20 cellular contexts compared by ENCODE assay signal in the genomic region with DNA sequence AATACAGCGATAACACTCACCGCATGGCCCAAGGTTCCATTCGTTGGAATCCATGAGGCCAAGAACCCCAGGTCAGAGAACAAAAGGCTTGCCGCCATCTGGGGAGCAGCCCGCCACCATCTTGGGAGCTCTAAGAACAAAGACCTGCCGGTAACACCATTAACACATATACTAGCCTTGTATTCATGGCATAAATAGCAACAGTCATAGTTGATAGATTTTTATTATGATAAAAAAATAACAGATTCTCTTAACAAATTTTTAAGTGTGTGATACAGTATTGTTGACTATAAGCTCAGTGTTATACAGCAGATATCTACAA.
A peak's percentile ranks its signal among the peaks of the same experiment; 100 is the strongest.
DNase-seq lines count a peak whose midpoint lies in the region; ATAC-seq and TF ChIP-seq lines count a peak whose summit lies in the region.
"Had no signal": no experiment of that assay in that cellular context is flagged by ENCODE, and none has a peak within 500 bp of the region (broad histone marks: within the 10 kb centered on the region; RNA-seq: fewer than 3 reads in every experiment).

No MANE protein-coding gene starts in this region.

- no peak for TF ChIP-seq CTCF in body of pancreas (IDR thresholded peaks at IDR 0.05)

- 93 to 97% methylated on average over 4 to 6 of the region's 6 CpGs for WGBS in body of pancreas, 2 donors

- no peak overlapping the region for H3K27ac ChIP-seq in body of pancreas
- H3K27ac ChIP-seq: SJCRH30 had no signal

- ATAC-seq in body of pancreas (no peak), GM21528 (IDR thresholded peaks at IDR 0.05; ENCODE audit: low FRiP score, unreplicated experiment) (no peak)
- ATAC-seq: CD8-positive, alpha-beta T cell; GM23338; Panc1 had no signal

- DNase-seq in NCI-H510A treated with DMSO at 0.1 percent for 48 hours (lab: John Stamatoyannopoulos, UW) (peak; percentile 38), NCI-H510A (lab: John Stamatoyannopoulos, UW) (no peak), NCI-H2029 (lab: John Stamatoyannopoulos, UW) (peak; percentile 7), NCI-H748 (lab: John Stamatoyannopoulos, UW; ENCODE audit: unreplicated experiment) (peak; percentile 85), kidney tubule cell (ENCODE audit: low spot score) (no peak), body of pancreas (no peak)
- DNase-seq: AML-193; C1 segment of cervical spinal cord; CD8-positive, alpha-beta T cell; DND-41; MG63; NCI-H2081; NCI-H226; NCI-H524 treated with DMSO at 0.1 percent for 48 hours; SJCRH30; T-helper 1 cell had no signal

- no peaks in the 10 kb centered on the region for H3K9me3 ChIP-seq in body of pancreas
- H3K9me3 ChIP-seq: HAP-1, MG63, SJCRH30 had no signal

- no peaks in the 10 kb centered on the region for H3K36me3 ChIP-seq in body of pancreas (replicated peaks in 1 of 2; ENCODE audit: insufficient read depth in 1 of 2, low read depth in 2 of 2)
- H3K36me3 ChIP-seq: HAP-1, MG63, SJCRH30 had no signal

- H3K4me3 ChIP-seq in body of pancreas = no peak overlapping the region
- H3K4me3 ChIP-seq: GM23338, HAP-1, MG63, SJCRH30 had no signal

- no peaks in the 10 kb centered on the region for H3K27me3 ChIP-seq in body of pancreas
- H3K27me3 ChIP-seq: MG63, SJCRH30 had no signal

- TF ChIP-seq POLR2A in body of pancreas (IDR thresholded peaks at IDR 0.05) = no peak

- intact Hi-C loops in body of pancreas (cut with DNase I) = no loop called here

- no peaks in the 10 kb centered on the region for H3K4me1 ChIP-seq in body of pancreas
- H3K4me1 ChIP-seq: HAP-1, SJCRH30 had no signal

Comparison
In these comparisons a context has a peak if more than half of its experiments do, and no peak if none do; other contexts are left out.
1. DNase-seq: peak in NCI-H510A treated with DMSO at 0.1 percent for 48 hours (single experiment), NCI-H2029 (single experiment) and NCI-H748 (single experiment); none in NCI-H510A (single experiment), kidney tubule cell (single experiment) and body of pancreas (0 of 4).